In genomic region chr1:207336559-207337467, GRCh38 we compare ENCODE assay signal across 8 cellular contexts. TPM values are rescaled to one million over a fixed set of nuclear protein-coding genes. Genes with fewer than 3 reads are reported as not detected.
DNase-seq lines count a peak whose midpoint lies in the region; ATAC-seq and TF ChIP-seq lines count a peak whose summit lies in the region.

No MANE protein-coding gene starts in this region.

- peaks cover 9 to 24% of the 10 kb centered on the region in 2 donors for H3K36me3 ChIP-seq in lung (ENCODE audit: control insufficient read depth in 2 of 2, insufficient read depth in 2 of 2, low read length in 2 of 2)

- H3K4me3 ChIP-seq in lung: no peak overlapping the region
- H3K4me3 ChIP-seq in coronary artery: no peak overlapping the region

- DNase-seq in DMS53 treated with DMSO at 0.1 percent for 48 hours (lab: John Stamatoyannopoulos, UW; ENCODE audit: unreplicated experiment): peak; percentile 99
- peak in 2 of 3 experiments; percentile 14 to 38 for DNase-seq in activated CD8-positive, alpha-beta memory T cell treated with anti-CD3 and anti-CD28 coated beads for 48 hours (ENCODE audit: low read depth in 2 of 3, low spot score in 2 of 3)
- no peak for DNase-seq in lung (ENCODE audit: low spot score)
- no peak for DNase-seq in mucosa of gallbladder (ENCODE audit: low spot score)
- no peak for DNase-seq in LoVo (ENCODE audit: low spot score)
- DNase-seq in coronary artery (ENCODE audit: low spot score): no peak

- no peaks in the 10 kb centered on the region for H3K4me1 ChIP-seq in lung (ENCODE audit: control insufficient read depth in 2 of 2, insufficient read depth in 2 of 2, low read length in 2 of 2)

- H3K27ac ChIP-seq in lung (ENCODE audit: low read depth in 1 of 2, low read length in 1 of 2) (peak overlapping the region in 1 of 2 donors; percentile 74), coronary artery (no peak overlapping the region)

- H3K9me3 ChIP-seq in lung (ENCODE audit: control insufficient read depth in 2 of 2, insufficient read depth in 1 of 2, low read length in 1 of 2): no peaks in the 10 kb centered on the region

- TF ChIP-seq CTCF in lung (IDR thresholded peaks at IDR 0.05; ENCODE audit: control extremely low read depth, extremely low read depth) (no peak), coronary artery (IDR thresholded peaks at IDR 0.05) (no peak)

- no peaks in the 10 kb centered on the region for H3K27me3 ChIP-seq in lung (ENCODE audit: control insufficient read depth, insufficient read depth)

- WGBS in lung, 2 donors: 36 to 47% methylated on average over 3 of the region's 3 CpGs

- ATAC-seq in GM19397 (IDR thresholded peaks at IDR 0.05; ENCODE audit: unreplicated experiment) (peak; percentile 56), HG03439 (IDR thresholded peaks at IDR 0.05; ENCODE audit: unreplicated experiment) (peak; percentile 49), lung (ENCODE audit: insufficient read depth, low FRiP score) (peak; percentile 56)

RNA-seq across cellular contexts. Expression of gene CD55, which starts 15.3 kb away (rescaled TPM):
- total RNA-seq in lung (100 to 1,000 TPM; 160 to 293 TPM), mucosa of gallbladder (17.9 TPM)
- polyA plus RNA-seq in lung: 100 to 1,000 TPM; 243 to 267 TPM

Comparison
In these comparisons a context has a peak if more than half of its experiments do, and no peak if none do; other contexts are left out.
1. DNase-seq: peak in DMS53 treated with DMSO at 0.1 percent for 48 hours (single experiment) and activated CD8-positive, alpha-beta memory T cell treated with anti-CD3 and anti-CD28 coated beads for 48 hours (2 of 3); none in lung (single experiment), mucosa of gallbladder (single experiment), LoVo (single experiment) and coronary artery (single experiment).
2. Peak in every context shown above with its lines, with median percentiles within 50 percentile points of each other: ATAC-seq.